In genomic region chr17:60641126-60641525, GRCh38 we compare ENCODE assay signal across 15 cellular contexts.
"Had no signal": no experiment of that assay in that cellular context is flagged by ENCODE, and none has a peak within 500 bp of the region (broad histone marks: within the 10 kb centered on the region; RNA-seq: fewer than 3 reads in every experiment).

No MANE protein-coding gene starts in this region.

- DNase-seq: activated CD8-positive, alpha-beta memory T cell treated with anti-CD3 and anti-CD28 coated beads, Interleukin-2, amount 50 U/mL, for 48 hours; left ventricle myocardium inferior had no signal

- H3K27me3 Mint-ChIP-seq: activated CD4-positive, alpha-beta T cell treated with anti-CD3 and anti-CD28 coated beads for 36 hours; activated naive CD8-positive, alpha-beta T cell; brain; dendritic cell treated with granulocyte-macrophage colony-stimulating factor and Interleukin-4, amounts not matched to agents 40 ng/mL and 50 ng/mL, for 4 days; memory B cell; naive thymus-derived CD8-positive, alpha-beta T cell; stimulated activated memory B cell treated with anti-CD40 and anti-IgM and Interleukin-4, amounts not matched to agents 10 μg/mL and 1 μg/mL and 100 μg/mL, for 72 hours; T-helper 17 cell had no signal

- H3K9me3 Mint-ChIP-seq: brain; dendritic cell treated with granulocyte-macrophage colony-stimulating factor and Interleukin-4, amounts not matched to agents 40 ng/mL and 50 ng/mL, for 4 days; memory B cell; naive thymus-derived CD8-positive, alpha-beta T cell; stimulated activated memory B cell treated with anti-CD40 and anti-IgM and Interleukin-4, amounts not matched to agents 10 μg/mL and 1 μg/mL and 100 μg/mL, for 72 hours had no signal

- H3K36me3 ChIP-seq: uterus had no signal

- H3K27me3 ChIP-seq: hepatocyte, tibial nerve, uterus had no signal

- H3K27ac ChIP-seq: epithelial cell of prostate, hepatocyte, left ventricle myocardium inferior, uterus, WERI-Rb-1 had no signal

- H3K9me3 ChIP-seq: left ventricle myocardium inferior, tibial nerve, uterus had no signal

- H3K27ac Mint-ChIP-seq: activated CD4-positive, alpha-beta T cell treated with anti-CD3 and anti-CD28 coated beads for 36 hours; activated naive CD8-positive, alpha-beta T cell; dendritic cell treated with granulocyte-macrophage colony-stimulating factor and Interleukin-4, amounts not matched to agents 40 ng/mL and 50 ng/mL, for 4 days; memory B cell; stimulated activated memory B cell treated with anti-CD40 and anti-IgM and Interleukin-4, amounts not matched to agents 10 μg/mL and 1 μg/mL and 100 μg/mL, for 72 hours; T-helper 17 cell had no signal

- H3K4me3 Mint-ChIP-seq: activated CD4-positive, alpha-beta T cell treated with anti-CD3 and anti-CD28 coated beads for 36 hours; activated naive CD8-positive, alpha-beta T cell; brain; dendritic cell treated with granulocyte-macrophage colony-stimulating factor and Interleukin-4, amounts not matched to agents 40 ng/mL and 50 ng/mL, for 4 days; memory B cell; naive thymus-derived CD8-positive, alpha-beta T cell; stimulated activated memory B cell treated with anti-CD40 and anti-IgM and Interleukin-4, amounts not matched to agents 10 μg/mL and 1 μg/mL and 100 μg/mL, for 72 hours; T-helper 17 cell had no signal

- H3K4me2 ChIP-seq: hepatocyte had no signal

- H3K4me3 ChIP-seq: hepatocyte, left ventricle myocardium inferior, tibial nerve, uterus had no signal

- H2AFZ ChIP-seq: hepatocyte had no signal
